15 cellular contexts compared by ENCODE assay signal in genomic region chr6:467671-468082, GRCh38.
DNase-seq lines count a peak whose midpoint lies in the region; ATAC-seq lines count a peak whose summit lies in the region.
"Had no signal": no experiment of that assay in that cellular context is flagged by ENCODE, and none has a peak within 500 bp of the region (broad histone marks: within the 10 kb centered on the region; RNA-seq: fewer than 3 reads in every experiment).

No MANE protein-coding gene starts in this region.

- no peak overlapping the region for H3K4me3 ChIP-seq in H7 (ENCODE audit: insufficient read depth, low read depth, low read length)
- H3K4me3 ChIP-seq: K562 had no signal

- no peaks in the 10 kb centered on the region for H3K36me3 ChIP-seq in H7 (replicated peaks; ENCODE audit: control insufficient read depth, insufficient read depth, low read length)

- peak overlapping the region; percentile 73 for H3K4me3 Mint-ChIP-seq in activated T-helper 17 cell treated with anti-CD3 and anti-CD28 coated beads, Interleukin-2, amount 50 U/mL, for 72 hours
- H3K4me3 Mint-ChIP-seq: HFFc6 had no signal

- H3K36me3 Mint-ChIP-seq in activated T-helper 17 cell treated with anti-CD3 and anti-CD28 coated beads, Interleukin-2, amount 50 U/mL, for 72 hours (ENCODE audit: low read depth): no peaks in the 10 kb centered on the region

- H3K27me3 Mint-ChIP-seq in activated T-helper 17 cell treated with anti-CD3 and anti-CD28 coated beads, Interleukin-2, amount 50 U/mL, for 72 hours: peaks cover 30% of the 10 kb centered on the region

- H3K27ac Mint-ChIP-seq in activated T-helper 17 cell treated with anti-CD3 and anti-CD28 coated beads, Interleukin-2, amount 50 U/mL, for 72 hours: peak overlapping the region; percentile 80
- H3K27ac Mint-ChIP-seq: HFFc6 had no signal

- no peaks in the 10 kb centered on the region for H3K27me3 ChIP-seq in H7 (ENCODE audit: control insufficient read depth, insufficient read depth, low read length)

- H3K9me3 Mint-ChIP-seq in activated T-helper 17 cell treated with anti-CD3 and anti-CD28 coated beads, Interleukin-2, amount 50 U/mL, for 72 hours: no peaks in the 10 kb centered on the region

- peak; percentile 51 for DNase-seq in activated naive CD4-positive, alpha-beta T cell treated with Interleukin-2 at 50 U/mL for 16 hours
- no peak for DNase-seq in activated naive CD4-positive, alpha-beta T cell treated with anti-CD3 and anti-CD28 coated beads, Interleukin-2, amount 50 U/mL, for 16 hours
- DNase-seq in H7 (peak; percentile 27), SW480 (ENCODE audit: low spot score) (peak; percentile 3), NCI-H2171 (lab: John Stamatoyannopoulos, UW) (no peak), hypothalamus (lab: John Stamatoyannopoulos, UW) (no peak)
- DNase-seq: COR-L47; HFFc6; NCI-H187 treated with DMSO at 0.1 percent for 48 hours; NCI-H446; NK-92 treated with Interleukin-12 subunit alpha and Interleukin-12 subunit beta, amount 100 ng/mL, for 24 hours; OCI-M1; RPMI8226 had no signal

- peaks cover 28% of the 10 kb centered on the region for H3K4me1 Mint-ChIP-seq in activated T-helper 17 cell treated with anti-CD3 and anti-CD28 coated beads, Interleukin-2, amount 50 U/mL, for 72 hours

- peak; percentile 87 for ATAC-seq in activated T-helper 17 cell treated with anti-CD3 and anti-CD28 coated beads, Interleukin-2, amount 50 U/mL, for 72 hours (replicated peaks)
- ATAC-seq: K562 had no signal

Comparison
In these comparisons a context has a peak if more than half of its experiments do, and no peak if none do; other contexts are left out.
1. DNase-seq: peak in activated naive CD4-positive, alpha-beta T cell treated with Interleukin-2 at 50 U/mL for 16 hours (single experiment), H7 (single experiment) and SW480 (single experiment); none in activated naive CD4-positive, alpha-beta T cell treated with anti-CD3 and anti-CD28 coated beads, Interleukin-2, amount 50 U/mL, for 16 hours (single experiment), NCI-H2171 (single experiment) and hypothalamus (0 of 51).